ENCODE assay signal across 25 cellular contexts in genomic region chr2:159126653-159127052, GRCh38.
DNase-seq lines count a peak whose midpoint lies in the region; ATAC-seq, FAIRE-seq and TF ChIP-seq lines count a peak whose summit lies in the region.
"Had no signal": no experiment of that assay in that cellular context is flagged by ENCODE, and none has a peak within 500 bp of the region (broad histone marks: within the 10 kb centered on the region; RNA-seq: fewer than 3 reads in every experiment).

No MANE protein-coding gene starts in this region.

- no peak overlapping the region for H3K4me3 ChIP-seq in AG04449 (ENCODE audit: low read depth, low read length)
- no peak overlapping the region for H3K4me3 ChIP-seq in bronchial epithelial cell (ENCODE audit: low read depth, low read length)
- H3K4me3 ChIP-seq: body of pancreas, gastrocnemius medialis, lower lobe of right lung had no signal

- H3K9me3 Mint-ChIP-seq in HFFc6 = no peaks in the 10 kb centered on the region; the same call in 1 of the 2 replicates
- H3K9me3 Mint-ChIP-seq in activated T-cell treated with anti-CD3 and anti-CD28 coated beads, Interleukin-2, amount 50 U/mL, for 4 hours = no peaks in the 10 kb centered on the region
- H3K9me3 Mint-ChIP-seq: T-helper 1 cell treated with Interleukin-12 subunit alpha and Interleukin-12 subunit beta and Interleukin-4 antibody, amounts not matched to agents 30 μg/mL and 1 μg/mL, for 36 hours had no signal

- FAIRE-seq in bronchial epithelial cell (lab: Jason Lieb, UNC) = no peak
- FAIRE-seq: A204.1 had no signal

- TF ChIP-seq CTCF in AG04449 (IDR thresholded peaks at IDR 0.05; ENCODE audit: insufficient read depth, low read length, missing control alignments) (no peak), HFFc6 (IDR thresholded peaks at IDR 0.05) (no peak), bronchial epithelial cell (IDR thresholded peaks at IDR 0.05; ENCODE audit: insufficient read depth, low read length, severe bottlenecking) (no peak)

- no peaks in the 10 kb centered on the region for H3K36me3 ChIP-seq in bronchial epithelial cell (ENCODE audit: control insufficient read depth, insufficient read depth, low read length)
- H3K36me3 ChIP-seq: gastrocnemius medialis, lower lobe of right lung had no signal

- H3K36me3 Mint-ChIP-seq in HFFc6 (ENCODE audit: low read depth) = peaks cover 17% of the 10 kb centered on the region
- H3K36me3 Mint-ChIP-seq in activated T-cell treated with anti-CD3 and anti-CD28 coated beads, Interleukin-2, amount 50 U/mL, for 4 hours (ENCODE audit: insufficient read depth) = no peaks in the 10 kb centered on the region
- H3K36me3 Mint-ChIP-seq: activated CD8-positive, alpha-beta memory T cell treated with anti-CD3 and anti-CD28 coated beads, Interleukin-2, amount 10 ng/mL, durations not matched to agents 7 days and 5 days; naive B cell had no signal

- H3K27me3 Mint-ChIP-seq in HFFc6 (ENCODE audit: insufficient read depth) = peaks cover 7% of the 10 kb centered on the region
- no peaks in the 10 kb centered on the region for H3K27me3 Mint-ChIP-seq in activated T-cell treated with anti-CD3 and anti-CD28 coated beads, Interleukin-2, amount 50 U/mL, for 4 hours (ENCODE audit: low read depth)
- H3K27me3 Mint-ChIP-seq: activated CD8-positive, alpha-beta memory T cell treated with anti-CD3 and anti-CD28 coated beads, Interleukin-2, amount 10 ng/mL, durations not matched to agents 7 days and 5 days; progenitor cell of endocrine pancreas had no signal

- CTCF ChIA-PET in AG04449 (lab: Yijun Ruan, JAX) = interaction anchor here (0.7 to 8.1 kb wide), 7 partner anchors 8 to 225 kb away, joined by 3 to 61 read pairs (median 3); no protein-coding TSS in a partner anchor

- no peaks in the 10 kb centered on the region for H3K27me3 ChIP-seq in bronchial epithelial cell (ENCODE audit: control insufficient read depth, insufficient read depth, low read length)
- H3K27me3 ChIP-seq: body of pancreas, gastrocnemius medialis had no signal

- no peak for ATAC-seq in activated CD4-positive, CD25-positive, alpha-beta regulatory T cell treated with anti-CD3 and anti-CD28 coated beads, Interleukin-2, amount 50 U/mL, for 24 hours
- ATAC-seq in activated T-cell treated with anti-CD3 and anti-CD28 coated beads, Interleukin-2, amount 50 U/mL, for 4 hours = no peak
- ATAC-seq: activated CD8-positive, alpha-beta memory T cell treated with anti-CD3 and anti-CD28 coated beads, Interleukin-2, amount 10 ng/mL, durations not matched to agents 7 days and 5 days; body of pancreas; gastrocnemius medialis; lower lobe of right lung had no signal

- DNase-seq in AG04449 (ENCODE audit: low read depth, low spot score) (peak; percentile 93), HFFc6 (peak; percentile 67), bronchial epithelial cell (ENCODE audit: low read depth) (peak; percentile 68), iris pigment epithelial cell (ENCODE audit: low read depth) (peak; percentile 94), NCI-H1105 treated with DMSO at 0.1 percent for 48 hours (lab: John Stamatoyannopoulos, UW) (no peak), iPS-NIHi11 (ENCODE audit: low spot score) (no peak)
- DNase-seq in activated T-cell treated with anti-CD3 and anti-CD28 coated beads, Interleukin-2, amount 50 U/mL, for 4 hours = no peak
- DNase-seq: activated CD4-positive, CD25-positive, alpha-beta regulatory T cell treated with anti-CD3 and anti-CD28 coated beads, Interleukin-2, amount 50 U/mL, for 72 hours; activated CD8-positive, alpha-beta memory T cell treated with anti-CD3 and anti-CD28 coated beads, Interleukin-2, amount 10 ng/mL, durations not matched to agents 7 days and 5 days; activated gamma-delta T cell; gastrocnemius medialis; GDM1; GOT3; Karpas-422; lower lobe of right lung; naive B cell; NCI-H1436; NK-92 treated with Interleukin-12 subunit alpha and Interleukin-12 subunit beta, amount 100 ng/mL, for 24 hours; stimulated activated naive CD4-positive, alpha-beta T cell; trophoblast cell had no signal

- peaks cover 80% of the 10 kb centered on the region for H3K4me1 Mint-ChIP-seq in HFFc6 (ENCODE audit: low read depth)
- peaks cover 27% of the 10 kb centered on the region for H3K4me1 Mint-ChIP-seq in activated T-cell treated with anti-CD3 and anti-CD28 coated beads, Interleukin-2, amount 50 U/mL, for 4 hours (ENCODE audit: low read depth)

- peak overlapping the region; percentile 56; the same call in 1 of the 2 replicates for H3K27ac Mint-ChIP-seq in HFFc6
- H3K27ac Mint-ChIP-seq: activated CD8-positive, alpha-beta memory T cell treated with anti-CD3 and anti-CD28 coated beads, Interleukin-2, amount 10 ng/mL, durations not matched to agents 7 days and 5 days; progenitor cell of endocrine pancreas; T-helper 1 cell treated with Interleukin-12 subunit alpha and Interleukin-12 subunit beta and Interleukin-4 antibody, amounts not matched to agents 30 μg/mL and 1 μg/mL, for 36 hours had no signal

- no peak overlapping the region for H3K4me3 Mint-ChIP-seq in HFFc6
- no peak overlapping the region for H3K4me3 Mint-ChIP-seq in activated T-cell treated with anti-CD3 and anti-CD28 coated beads, Interleukin-2, amount 50 U/mL, for 4 hours
- H3K4me3 Mint-ChIP-seq: activated CD8-positive, alpha-beta memory T cell treated with anti-CD3 and anti-CD28 coated beads, Interleukin-2, amount 10 ng/mL, durations not matched to agents 7 days and 5 days; naive B cell; T-helper 1 cell treated with Interleukin-12 subunit alpha and Interleukin-12 subunit beta and Interleukin-4 antibody, amounts not matched to agents 30 μg/mL and 1 μg/mL, for 36 hours had no signal

- POLR2A ChIA-PET in AG04449 (lab: Yijun Ruan, JAX) = interaction anchor here (1.1 kb wide), 1 partner anchor 586 kb away, joined by 3 read pairs; the partner anchor contains the start of gene MARCHF7

Comparison
In these comparisons a context has a peak if more than half of its experiments do, and no peak if none do; other contexts are left out.
1. DNase-seq: peak in AG04449 (single experiment), HFFc6 (single experiment), bronchial epithelial cell (single experiment) and iris pigment epithelial cell (single experiment); none in NCI-H1105 treated with DMSO at 0.1 percent for 48 hours (single experiment), iPS-NIHi11 (single experiment) and activated T-cell treated with anti-CD3 and anti-CD28 coated beads, Interleukin-2, amount 50 U/mL, for 4 hours (single experiment).